11 cellular contexts compared by ENCODE assay signal in the genomic region with DNA sequence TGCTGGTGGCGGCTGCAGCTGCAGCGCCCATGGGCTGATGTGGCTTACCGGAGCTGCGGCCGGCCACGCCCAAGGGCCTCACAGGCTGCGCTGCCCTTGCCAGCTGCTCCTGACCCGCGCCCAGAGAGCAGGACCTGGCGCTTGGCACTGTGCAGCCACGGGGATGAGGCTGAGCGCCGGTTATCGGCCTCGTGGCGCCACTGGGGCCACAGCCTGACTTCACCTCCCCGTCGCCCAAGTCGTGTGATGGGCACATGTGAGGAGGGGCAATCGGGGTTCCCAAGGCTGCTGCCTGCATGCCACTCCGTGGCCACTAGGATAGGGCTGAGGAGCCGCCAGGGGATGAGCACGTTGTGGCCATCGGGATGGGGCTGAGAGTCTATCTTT.
DNase-seq lines count a peak whose midpoint lies in the region; ATAC-seq and TF ChIP-seq lines count a peak whose summit lies in the region.
"Had no signal": no experiment of that assay in that cellular context is flagged by ENCODE, and none has a peak within 500 bp of the region (broad histone marks: within the 10 kb centered on the region; RNA-seq: fewer than 3 reads in every experiment).

No MANE protein-coding gene starts in this region.

- intact Hi-C loops in MCF 10A (cut with micrococcal nuclease): no loop called here

- no peaks in the 10 kb centered on the region for H3K36me3 ChIP-seq in HUES64 (ENCODE audit: insufficient read depth, low read length)
- H3K36me3 ChIP-seq: brain microvascular endothelial cell had no signal

- no TSS peak for BruUV-seq in MCF 10A (replicated peaks; lab: Mats Ljungman, UMichigan)

- H3K36me3 Mint-ChIP-seq in MCF 10A (ENCODE audit: insufficient read depth, unreplicated experiment) (no peaks in the 10 kb centered on the region), nephron progenitor cell (ENCODE audit: low read depth) (no peaks in the 10 kb centered on the region)

- H3K9me3 Mint-ChIP-seq in MCF 10A (ENCODE audit: unreplicated experiment) (no peaks in the 10 kb centered on the region), nephron progenitor cell (peaks cover 13% of the 10 kb centered on the region)
- H3K9me3 Mint-ChIP-seq: stimulated activated naive CD8-positive, alpha-beta T cell treated with anti-CD3 and anti-CD28 coated beads, Interleukin-15, Interleukin-2, amounts not matched to agents 100 ng/mL and 50 ng/mL, for 24 hours had no signal

- peaks cover 45% of the 10 kb centered on the region for H3K27me3 ChIP-seq in HUES64 (ENCODE audit: insufficient read depth, low read length)

- H3K27me3 Mint-ChIP-seq in MCF 10A (ENCODE audit: insufficient read depth, unreplicated experiment) (peaks cover 3% of the 10 kb centered on the region), nephron progenitor cell (ENCODE audit: low read depth, poor library complexity) (peaks cover 83% of the 10 kb centered on the region)

- DNase-seq in DMS53 (lab: John Stamatoyannopoulos, UW): peak; percentile 69
- DNase-seq in MCF 10A (ENCODE audit: unreplicated experiment): peak; percentile 6
- DNase-seq in nephron progenitor cell: peak; percentile 10
- DNase-seq in NAMALWA (ENCODE audit: low spot score): no peak
- DNase-seq in NCI-H446 treated with DMSO at 0.1 percent for 48 hours (lab: John Stamatoyannopoulos, UW): no peak
- DNase-seq: brain microvascular endothelial cell had no signal

- no peak for ATAC-seq in GM18907 (IDR thresholded peaks at IDR 0.05; ENCODE audit: unreplicated experiment)
- ATAC-seq in GM21786 (IDR thresholded peaks at IDR 0.05; ENCODE audit: unreplicated experiment): no peak
- ATAC-seq: sciatic nerve had no signal

- H3K4me1 ChIP-seq in HUES64 (ENCODE audit: insufficient read depth, low read length): no peaks in the 10 kb centered on the region

- H3K9me3 ChIP-seq in HUES64 (ENCODE audit: insufficient read depth, low read depth, low read length): no peaks in the 10 kb centered on the region

- no peak for TF ChIP-seq CTCF in MCF 10A (IDR thresholded peaks at IDR 0.05; ENCODE audit: unreplicated experiment)
- TF ChIP-seq CTCF in nephron progenitor cell (IDR thresholded peaks at IDR 0.05): no peak

- H3K27ac Mint-ChIP-seq in MCF 10A (ENCODE audit: low read depth, unreplicated experiment) (no peak overlapping the region), nephron progenitor cell (no peak overlapping the region)
- H3K27ac Mint-ChIP-seq: stimulated activated naive CD8-positive, alpha-beta T cell treated with anti-CD3 and anti-CD28 coated beads, Interleukin-15, Interleukin-2, amounts not matched to agents 100 ng/mL and 50 ng/mL, for 24 hours had no signal

- H3K4me3 Mint-ChIP-seq in MCF 10A (ENCODE audit: unreplicated experiment): peak overlapping the region; percentile 61
- H3K4me3 Mint-ChIP-seq in nephron progenitor cell: peak overlapping the region; percentile 42

- no peak overlapping the region for H3K9ac ChIP-seq in HUES64 (ENCODE audit: low read depth, low read length)

- H3K27ac ChIP-seq in HUES64 (ENCODE audit: low read depth, low read length): no peak overlapping the region
- H3K27ac ChIP-seq: brain microvascular endothelial cell had no signal

- peak overlapping the region; percentile 54 for H3K4me3 ChIP-seq in HUES64 (ENCODE audit: low read length)

- H3K4me1 Mint-ChIP-seq in MCF 10A (ENCODE audit: insufficient read depth, unreplicated experiment) (peaks cover 8% of the 10 kb centered on the region), nephron progenitor cell (peaks cover 8% of the 10 kb centered on the region)

- CTCF ChIA-PET in MCF 10A (lab: Yijun Ruan, JAX): interaction anchor here (1.0 to 1.3 kb wide), 2 partner anchors 23 to 95 kb away, joined by 3 to 6 read pairs; no protein-coding TSS in a partner anchor

- 6% methylated on average over 23 of the region's 24 CpGs for WGBS in HUES64

- POLR2A ChIA-PET in MCF 10A (lab: Yijun Ruan, JAX): no interaction called here

Comparison
In these comparisons a context has a peak if more than half of its experiments do, and no peak if none do; other contexts are left out.
1. DNase-seq: peak in DMS53 (single experiment), MCF 10A (single experiment) and nephron progenitor cell (single experiment); none in NAMALWA (single experiment) and NCI-H446 treated with DMSO at 0.1 percent for 48 hours (single experiment).